In the genomic region with DNA sequence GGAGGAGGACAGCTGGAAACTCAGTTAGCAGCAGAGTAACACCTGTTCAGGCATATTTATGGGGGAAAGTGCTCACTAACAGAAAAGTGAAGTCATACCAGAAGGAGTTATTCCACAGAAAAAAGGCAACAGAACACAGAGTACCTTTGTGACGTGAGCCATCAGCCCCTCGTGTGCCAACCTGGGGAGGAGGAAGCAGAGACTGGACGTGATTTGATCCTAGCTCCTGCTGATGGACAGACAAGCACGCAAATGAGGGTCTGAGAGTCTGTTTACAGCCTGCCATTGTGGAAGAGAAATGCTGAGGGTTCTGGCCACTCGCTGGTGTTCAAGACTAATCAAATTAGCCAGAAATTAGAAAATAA, we compare ENCODE assay signal across 13 cellular contexts.
A peak's percentile ranks its signal among the peaks of the same experiment; 100 is the strongest.
DNase-seq lines count a peak whose midpoint lies in the region; ATAC-seq and TF ChIP-seq lines count a peak whose summit lies in the region.
"Had no signal": no experiment of that assay in that cellular context is flagged by ENCODE, and none has a peak within 500 bp of the region (broad histone marks: within the 10 kb centered on the region; RNA-seq: fewer than 3 reads in every experiment).

No MANE protein-coding gene starts in this region.

- H4K20me1 ChIP-seq in OCI-LY1 (ENCODE audit: insufficient read depth, low read length) (no peaks in the 10 kb centered on the region), fibroblast of lung (ENCODE audit: control insufficient read depth, extremely low read depth, insufficient read depth, low read length) (no peaks in the 10 kb centered on the region)

- H3K36me3 ChIP-seq in OCI-LY1 (ENCODE audit: insufficient read depth, low read length) (peaks cover 13% of the 10 kb centered on the region), fibroblast of lung (ENCODE audit: control insufficient read depth, insufficient read depth, low read length) (peaks cover 8% of the 10 kb centered on the region), psoas muscle (ENCODE audit: insufficient read depth in 1 of 2, low read depth in 1 of 2) (peaks cover 4 to 7% of the 10 kb centered on the region in 2 donors), body of pancreas (replicated peaks in 1 of 2; ENCODE audit: insufficient read depth in 1 of 2, low read depth in 2 of 2) (no peaks in the 10 kb centered on the region)
- H3K36me3 ChIP-seq: BE2C had no signal

- peaks cover 0 to 3% (median 0%) of the 10 kb centered on the region in 7 donors for H3K9me3 Mint-ChIP-seq in CD14-positive monocyte
- H3K9me3 Mint-ChIP-seq: activated CD4-positive, alpha-beta T cell treated with anti-CD3 and anti-CD28 coated beads, Interleukin-2, amount 10 ng/mL, durations not matched to agents 24 days and 14 days; activated naive CD4-positive, alpha-beta T cell treated with anti-CD3 and anti-CD28 coated beads, Interleukin-2, amount 50 U/mL, for 72 hours; IgD-negative memory B cell had no signal

- H3K4me3 Mint-ChIP-seq in CD14-positive monocyte = no peak overlapping the region
- H3K4me3 Mint-ChIP-seq: activated CD4-positive, alpha-beta T cell treated with anti-CD3 and anti-CD28 coated beads, Interleukin-2, amount 10 ng/mL, durations not matched to agents 24 days and 14 days; IgD-negative memory B cell had no signal

- peak overlapping the region; percentile 54 for H3K4me2 ChIP-seq in OCI-LY1 (ENCODE audit: low read length)
- H3K4me2 ChIP-seq in fibroblast of lung (ENCODE audit: extremely low read depth, insufficient read depth, low read length) = peak overlapping the region; percentile 86

- H3K4me1 ChIP-seq in OCI-LY1 (ENCODE audit: insufficient read depth, low read length, severe bottlenecking) = peaks cover 63% of the 10 kb centered on the region
- peaks cover 14% of the 10 kb centered on the region for H3K4me1 ChIP-seq in fibroblast of lung (ENCODE audit: control insufficient read depth, extremely low read depth, insufficient read depth, low read length)
- peaks cover 24% of the 10 kb centered on the region for H3K4me1 ChIP-seq in psoas muscle
- peaks cover 7% of the 10 kb centered on the region for H3K4me1 ChIP-seq in body of pancreas
- H3K4me1 ChIP-seq: BE2C had no signal

- TF ChIP-seq CTCF in CD14-positive monocyte (IDR thresholded peaks at IDR 0.05) = no peak
- TF ChIP-seq CTCF in OCI-LY1 (IDR thresholded peaks at IDR 0.05; ENCODE audit: low read length) = no peak
- TF ChIP-seq CTCF in fibroblast of lung (conservative IDR thresholded peaks at IDR 0.05 in 1 of 2, IDR thresholded peaks at IDR 0.05 in 1 of 2; ENCODE audit: low read depth in 1 of 2, low read length in 2 of 2) = no peak
- TF ChIP-seq CTCF in psoas muscle (IDR thresholded peaks at IDR 0.05) = no peak
- no peak for TF ChIP-seq CTCF in body of pancreas (IDR thresholded peaks at IDR 0.05)

- H3F3A ChIP-seq in OCI-LY1 (ENCODE audit: insufficient read depth, low read length) = no peaks in the 10 kb centered on the region

- H3K27ac Mint-ChIP-seq in CD14-positive monocyte = peak overlapping the region in 4 of 7 donors; percentile 10 to 62 (median 36)
- H3K27ac Mint-ChIP-seq: activated CD4-positive, alpha-beta T cell treated with anti-CD3 and anti-CD28 coated beads, Interleukin-2, amount 10 ng/mL, durations not matched to agents 24 days and 14 days; activated naive CD4-positive, alpha-beta T cell treated with anti-CD3 and anti-CD28 coated beads, Interleukin-2, amount 50 U/mL, for 72 hours; IgD-negative memory B cell had no signal

- peaks cover 0 to 2% (median 0%) of the 10 kb centered on the region in 3 donors for H3K27me3 Mint-ChIP-seq in CD14-positive monocyte (ENCODE audit: low read depth in 3 of 3)

- H3K79me2 ChIP-seq in OCI-LY1 (ENCODE audit: insufficient read depth, low read length) = no peaks in the 10 kb centered on the region
- no peaks in the 10 kb centered on the region for H3K79me2 ChIP-seq in fibroblast of lung (ENCODE audit: control insufficient read depth, insufficient read depth, low read length)

- H2AFZ ChIP-seq in OCI-LY1 (ENCODE audit: low read length) (no peak overlapping the region), fibroblast of lung (ENCODE audit: low read length) (peak overlapping the region; percentile 57)

- peak overlapping the region; percentile 82 for H3K27ac ChIP-seq in OCI-LY1 (ENCODE audit: low read depth, low read length, poor library complexity, severe bottlenecking)
- peak overlapping the region; percentile 76 for H3K27ac ChIP-seq in fibroblast of lung (ENCODE audit: insufficient read depth, low read length)
- peak overlapping the region; percentile 72 for H3K27ac ChIP-seq in psoas muscle
- H3K27ac ChIP-seq in body of pancreas = peak overlapping the region in 2 of 4 donors; percentile 24 to 45

- H3K27me3 ChIP-seq in OCI-LY1 (ENCODE audit: insufficient read depth, low read length) = no peaks in the 10 kb centered on the region
- H3K27me3 ChIP-seq in fibroblast of lung (ENCODE audit: control insufficient read depth, insufficient read depth, low read length) = no peaks in the 10 kb centered on the region
- no peaks in the 10 kb centered on the region for H3K27me3 ChIP-seq in psoas muscle (ENCODE audit: insufficient read depth in 3 of 3, low read length in 2 of 3)
- H3K27me3 ChIP-seq in body of pancreas = no peaks in the 10 kb centered on the region
- H3K27me3 ChIP-seq: BE2C had no signal

- no peak for DNase-seq in CD14-positive monocyte (ENCODE audit: low spot score)
- no peak for DNase-seq in fibroblast of lung (ENCODE audit: low read depth in 2 of 2)
- DNase-seq in psoas muscle = peak; percentile 23 to 57
- no peak for DNase-seq in stimulated activated CD4-positive, alpha-beta T cell treated with anti-CD3 and anti-CD28 coated beads, Interleukin-2, amount 100 ng/mL, for 24 hours
- DNase-seq in body of pancreas = no peak
- no peak for DNase-seq in AML-193 (lab: John Stamatoyannopoulos, UW)
- no peak for DNase-seq in HPDE6-E6E7 (ENCODE audit: extremely low spot score)
- DNase-seq: activated CD4-positive, alpha-beta T cell treated with anti-CD3 and anti-CD28 coated beads, Interleukin-2, amount 10 ng/mL, durations not matched to agents 24 days and 14 days; BE2C; SK-N-SH had no signal

- intact Hi-C loops in CD14-positive monocyte (cut with micrococcal nuclease) = no loop called here
- intact Hi-C loops in psoas muscle (cut with DNase I) = loop anchor here (5.0 to 10.0 kb wide), 3 partner anchors 121 to 247 kb away; a partner anchor contains a TSS
- intact Hi-C loops in body of pancreas (cut with DNase I) = no loop called here

- 24 to 51% (median 37%) methylated on average over 5 of the region's 5 CpGs for WGBS in psoas muscle, 3 donors
- 45 to 48% methylated on average over 5 of the region's 5 CpGs for WGBS in body of pancreas, 2 donors

- H3K4me1 Mint-ChIP-seq in CD14-positive monocyte = peaks cover 37% of the 10 kb centered on the region
- H3K4me1 Mint-ChIP-seq: activated CD4-positive, alpha-beta T cell treated with anti-CD3 and anti-CD28 coated beads, Interleukin-2, amount 10 ng/mL, durations not matched to agents 24 days and 14 days; IgD-negative memory B cell had no signal

- H3K4me3 ChIP-seq in OCI-LY1 (ENCODE audit: low read depth, low read length, poor library complexity, severe bottlenecking) = peak overlapping the region; percentile 12
- peak overlapping the region in 2 of 4 experiments; percentile 14 to 25 for H3K4me3 ChIP-seq in fibroblast of lung (replicated peaks in 1 of 4; ENCODE audit: control extremely low read depth in 1 of 4, insufficient read depth in 1 of 4, low read depth in 3 of 4, low read length in 4 of 4)
- H3K4me3 ChIP-seq in psoas muscle = peak overlapping the region; percentile 41
- no peak overlapping the region for H3K4me3 ChIP-seq in body of pancreas

- TF ChIP-seq POLR2A in body of pancreas (IDR thresholded peaks at IDR 0.05) = no peak

- no peaks in the 10 kb centered on the region for H3K9me3 ChIP-seq in OCI-LY1 (ENCODE audit: low read length)
- no peaks in the 10 kb centered on the region for H3K9me3 ChIP-seq in fibroblast of lung (ENCODE audit: control insufficient read depth, insufficient read depth, low read depth, low read length)
- H3K9me3 ChIP-seq in psoas muscle = no peaks in the 10 kb centered on the region
- no peaks in the 10 kb centered on the region for H3K9me3 ChIP-seq in body of pancreas
- H3K9me3 ChIP-seq: BE2C, SK-N-SH had no signal

- H3K9me2 ChIP-seq in OCI-LY1 (ENCODE audit: low read depth, low read length) = no peaks in the 10 kb centered on the region
- H3K9me2 ChIP-seq: SK-N-SH had no signal

- H3K9ac ChIP-seq in OCI-LY1 (ENCODE audit: low read length) (peak overlapping the region; percentile 16), fibroblast of lung (ENCODE audit: insufficient read depth, low read length) (peak overlapping the region; percentile 45)
- H3K9ac ChIP-seq: SK-N-SH had no signal

- peak; percentile 41 to 61 (median 50) for ATAC-seq in psoas muscle
- no peak for ATAC-seq in body of pancreas
- ATAC-seq: activated naive CD4-positive, alpha-beta T cell treated with anti-CD3 and anti-CD28 coated beads, Interleukin-2, amount 50 U/mL, for 72 hours had no signal

- no peaks in the 10 kb centered on the region for H3K36me3 Mint-ChIP-seq in CD14-positive monocyte
- H3K36me3 Mint-ChIP-seq: activated naive CD4-positive, alpha-beta T cell treated with anti-CD3 and anti-CD28 coated beads, Interleukin-2, amount 50 U/mL, for 72 hours; IgD-negative memory B cell had no signal

Comparison
In these comparisons a context has a peak if more than half of its experiments do, and no peak if none do; other contexts are left out.
1. DNase-seq: peak in psoas muscle (2 of 2); none in CD14-positive monocyte (single experiment), fibroblast of lung (0 of 2), stimulated activated CD4-positive, alpha-beta T cell treated with anti-CD3 and anti-CD28 coated beads, Interleukin-2, amount 100 ng/mL, for 24 hours (0 of 2), body of pancreas (0 of 4), AML-193 (0 of 2) and HPDE6-E6E7 (single experiment).
2. H3K4me3 ChIP-seq: peak in OCI-LY1 (single experiment) and psoas muscle (single experiment); none in body of pancreas (0 of 2).
3. intact Hi-C loops: an anchor here in psoas muscle (5.0 to 10.0 kb wide); none called in CD14-positive monocyte and body of pancreas.